In the genomic region with DNA sequence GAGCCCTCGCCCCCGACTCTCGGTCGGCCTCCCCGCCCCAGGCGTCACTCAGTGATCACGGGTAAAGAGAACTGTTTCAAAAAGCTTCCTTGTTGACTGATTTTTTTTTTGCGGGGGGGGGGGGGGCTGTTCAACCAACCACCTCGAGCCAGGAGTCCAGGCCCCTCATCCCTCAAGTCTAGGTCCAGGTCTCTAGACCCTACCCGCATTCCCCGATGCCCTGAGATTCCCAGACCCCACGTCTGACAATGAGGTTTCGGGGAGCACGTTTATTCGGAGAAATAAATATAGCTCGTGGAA, we compare ENCODE assay signal across 6 cellular contexts. TPM values are rescaled to one million over a fixed set of nuclear protein-coding genes. Genes with fewer than 3 reads are reported as not detected.
DNase-seq lines count a peak whose midpoint lies in the region; TF ChIP-seq lines count a peak whose summit lies in the region.

No MANE protein-coding gene starts in this region.

- H3K27ac ChIP-seq in brain microvascular endothelial cell, result no peak overlapping the region

- H3K36me3 Mint-ChIP-seq in nephron progenitor cell (ENCODE audit: low read depth), result peaks cover 12% of the 10 kb centered on the region
- peaks cover 9% of the 10 kb centered on the region for H3K36me3 Mint-ChIP-seq in activated CD4-positive, alpha-beta T cell treated with anti-CD3 and anti-CD28 coated beads, Interleukin-2, amount 10 ng/mL, durations not matched to agents 7 days and 5 days (ENCODE audit: low read depth)

- H3K27me3 ChIP-seq in brain microvascular endothelial cell (replicated peaks), result no peaks in the 10 kb centered on the region

- H3K27ac Mint-ChIP-seq in nephron progenitor cell, result no peak overlapping the region
- H3K27ac Mint-ChIP-seq in activated CD4-positive, alpha-beta T cell treated with anti-CD3 and anti-CD28 coated beads, Interleukin-2, amount 10 ng/mL, durations not matched to agents 7 days and 5 days, result no peak overlapping the region

- peaks cover 76% of the 10 kb centered on the region for H3K4me1 Mint-ChIP-seq in nephron progenitor cell
- peaks cover 30% of the 10 kb centered on the region for H3K4me1 Mint-ChIP-seq in activated CD4-positive, alpha-beta T cell treated with anti-CD3 and anti-CD28 coated beads, Interleukin-2, amount 10 ng/mL, durations not matched to agents 7 days and 5 days

- peak; percentile 31 for DNase-seq in G401 (ENCODE audit: low spot score)
- DNase-seq in brain microvascular endothelial cell, result no peak
- no peak for DNase-seq in nephron progenitor cell
- no peak for DNase-seq in globus pallidus (ENCODE audit: low spot score)
- no peak for DNase-seq in activated CD4-positive, alpha-beta T cell treated with anti-CD3 and anti-CD28 coated beads, Interleukin-2, amount 10 ng/mL, durations not matched to agents 7 days and 5 days
- no peak for DNase-seq in 8988T

- no peaks in the 10 kb centered on the region for H3K36me3 ChIP-seq in brain microvascular endothelial cell (replicated peaks)

- H3K4me3 Mint-ChIP-seq in nephron progenitor cell, result peak overlapping the region; percentile 89
- H3K4me3 Mint-ChIP-seq in activated CD4-positive, alpha-beta T cell treated with anti-CD3 and anti-CD28 coated beads, Interleukin-2, amount 10 ng/mL, durations not matched to agents 7 days and 5 days, result no peak overlapping the region

- in situ Hi-C loops in G401 (cut with HindIII; ENCODE audit: low sequenced_read_pairs), result no loop called here
- in situ Hi-C loops in brain microvascular endothelial cell (cut with HindIII; ENCODE audit: low pct_ligation_motif_present, low sequenced_read_pairs), result no loop called here

- H3K9me3 Mint-ChIP-seq in nephron progenitor cell, result peaks cover 20% of the 10 kb centered on the region
- H3K9me3 Mint-ChIP-seq in activated CD4-positive, alpha-beta T cell treated with anti-CD3 and anti-CD28 coated beads, Interleukin-2, amount 10 ng/mL, durations not matched to agents 7 days and 5 days, result no peaks in the 10 kb centered on the region

- H3K4me3 ChIP-seq in brain microvascular endothelial cell (ENCODE audit: low read depth, low read length), result peak overlapping the region; percentile 78

- peaks cover 31% of the 10 kb centered on the region for H3K27me3 Mint-ChIP-seq in nephron progenitor cell (ENCODE audit: low read depth, poor library complexity)
- H3K27me3 Mint-ChIP-seq in activated CD4-positive, alpha-beta T cell treated with anti-CD3 and anti-CD28 coated beads, Interleukin-2, amount 10 ng/mL, durations not matched to agents 7 days and 5 days, result peaks cover 76% of the 10 kb centered on the region

- POLR2A ChIA-PET in activated CD4-positive, alpha-beta T cell treated with anti-CD3 and anti-CD28 coated beads, Interleukin-2, amount 10 ng/mL, durations not matched to agents 7 days and 5 days (lab: Charles Lee), result interaction anchor here (0.7 kb wide), 1 partner anchor 48 kb away, joined by 8 read pairs; no protein-coding TSS in a partner anchor

- TF ChIP-seq CTCF in brain microvascular endothelial cell (IDR thresholded peaks at IDR 0.05; ENCODE audit: low read depth, low read length, missing control alignments) (no peak), nephron progenitor cell (IDR thresholded peaks at IDR 0.05) (no peak)

- CTCF ChIA-PET in activated CD4-positive, alpha-beta T cell treated with anti-CD3 and anti-CD28 coated beads, Interleukin-2, amount 10 ng/mL, durations not matched to agents 7 days and 5 days (lab: Charles Lee), result interaction anchor here (1.1 to 2.0 kb wide), 4 partner anchors 27 to 241 kb away, joined by 3 to 10 read pairs (median 3); a partner anchor contains a TSS

RNA-seq across cellular contexts. Expression of a gene that starts 4.3 kb away (rescaled TPM):
- total RNA-seq in G401 (2014; rRNA removed; shearing (Covaris generic)), result 4.6 and 7.2 TPM in 2 replicates
- total RNA-seq in activated CD4-positive, alpha-beta T cell treated with anti-CD3 and anti-CD28 coated beads, Interleukin-2, amount 10 ng/mL, durations not matched to agents 7 days and 5 days, result not detected

RNA-seq across cellular contexts. Expression of a gene that starts 6.7 kb away (rescaled TPM):
- 17.5 and 18.6 TPM in 2 replicates for total RNA-seq in G401 (2014; rRNA removed; shearing (Covaris generic))
- under 1 TPM; 0.25 to 0.33 TPM for total RNA-seq in activated CD4-positive, alpha-beta T cell treated with anti-CD3 and anti-CD28 coated beads, Interleukin-2, amount 10 ng/mL, durations not matched to agents 7 days and 5 days

RNA-seq across cellular contexts. Expression of a gene that starts 31.6 kb away (rescaled TPM):
- 101 and 111 TPM in 2 replicates for total RNA-seq in G401 (2014; rRNA removed; shearing (Covaris generic))
- total RNA-seq in activated CD4-positive, alpha-beta T cell treated with anti-CD3 and anti-CD28 coated beads, Interleukin-2, amount 10 ng/mL, durations not matched to agents 7 days and 5 days, result 1 to 10 TPM; 1.6 TPM

RNA-seq across cellular contexts. Expression of a gene that starts 32.0 kb away (rescaled TPM):
- 0.74 TPM in 1 of 2 replicates, not detected in the other for total RNA-seq in G401 (2014; rRNA removed; shearing (Covaris generic))
- 1 to 10 TPM; 1.0 to 1.3 TPM for total RNA-seq in activated CD4-positive, alpha-beta T cell treated with anti-CD3 and anti-CD28 coated beads, Interleukin-2, amount 10 ng/mL, durations not matched to agents 7 days and 5 days

RNA-seq across cellular contexts. Expression of a gene that starts 36.7 kb away (rescaled TPM):
- total RNA-seq in G401 (2014; rRNA removed; shearing (Covaris generic)), result 19.1 and 32.2 TPM in 2 replicates
- total RNA-seq in activated CD4-positive, alpha-beta T cell treated with anti-CD3 and anti-CD28 coated beads, Interleukin-2, amount 10 ng/mL, durations not matched to agents 7 days and 5 days, result 1 to 10 TPM; 5.6 TPM

Comparison
In these comparisons a context has a peak if more than half of its experiments do, and no peak if none do; other contexts are left out.
1. RNA of a gene that starts 6.7 kb away (total RNA-seq): 17.5 to 18.6 TPM in G401; 0.25 to 0.33 TPM in activated CD4-positive, alpha-beta T cell treated with anti-CD3 and anti-CD28 coated beads, Interleukin-2, amount 10 ng/mL, durations not matched to agents 7 days and 5 days; every median in the first group is over 10 times any median in the second.
2. RNA of a gene that starts 31.6 kb away (total RNA-seq): 101 to 111 TPM in G401; 1.6 TPM in activated CD4-positive, alpha-beta T cell treated with anti-CD3 and anti-CD28 coated beads, Interleukin-2, amount 10 ng/mL, durations not matched to agents 7 days and 5 days; every median in the first group is over 10 times any median in the second.